In genomic region chr4:123421227-123421941, GRCh38 we compare ENCODE assay signal across 13 cellular contexts. TPM values are rescaled to one million over a fixed set of nuclear protein-coding genes. Genes with fewer than 3 reads are reported as not detected.
DNase-seq lines count a peak whose midpoint lies in the region; ATAC-seq lines count a peak whose summit lies in the region.
"Had no signal": no experiment of that assay in that cellular context is flagged by ENCODE, and none has a peak within 500 bp of the region (broad histone marks: within the 10 kb centered on the region; RNA-seq: fewer than 3 reads in every experiment).

No MANE protein-coding gene starts in this region.

- no peaks in the 10 kb centered on the region for H3K36me3 ChIP-seq in naive thymus-derived CD4-positive, alpha-beta T cell (ENCODE audit: control insufficient read depth in 2 of 3, insufficient read depth in 3 of 3, low read length in 3 of 3)

- H3K4me3 ChIP-seq in naive thymus-derived CD4-positive, alpha-beta T cell (ENCODE audit: low read length), result peak overlapping the region; percentile 14

- POLR2A ChIA-PET in naive thymus-derived CD4-positive, alpha-beta T cell (lab: Charles Lee), result no interaction called here

- H3K27ac Mint-ChIP-seq in activated naive CD8-positive, alpha-beta T cell, result peak overlapping the region; percentile 99
- H3K27ac Mint-ChIP-seq in naive thymus-derived CD4-positive, alpha-beta T cell, result peak overlapping the region in 3 of 9 donors; percentile 39 to 95 (median 79)
- H3K27ac Mint-ChIP-seq: stimulated activated memory B cell treated with anti-CD40 and anti-IgM and Interleukin-4, amounts not matched to agents 10 μg/mL and 1 μg/mL and 100 μg/mL, for 72 hours had no signal

- H3K27me3 ChIP-seq in naive thymus-derived CD4-positive, alpha-beta T cell (ENCODE audit: control insufficient read depth in 2 of 2, insufficient read depth in 2 of 2, low read length in 2 of 2), result no peaks in the 10 kb centered on the region

- CTCF ChIA-PET in naive thymus-derived CD4-positive, alpha-beta T cell (lab: Charles Lee), result no interaction called here

- H3K9me3 Mint-ChIP-seq in activated naive CD8-positive, alpha-beta T cell (ENCODE audit: low read depth), result no peaks in the 10 kb centered on the region
- peaks cover 0 to 9% (median 0%) of the 10 kb centered on the region in 11 donors for H3K9me3 Mint-ChIP-seq in naive thymus-derived CD4-positive, alpha-beta T cell

- no peaks in the 10 kb centered on the region for H3K27me3 Mint-ChIP-seq in activated naive CD8-positive, alpha-beta T cell
- peaks cover 0 to 8% (median 0%) of the 10 kb centered on the region in 5 donors for H3K27me3 Mint-ChIP-seq in naive thymus-derived CD4-positive, alpha-beta T cell
- H3K27me3 Mint-ChIP-seq: stimulated activated memory B cell treated with anti-CD40 and anti-IgM and Interleukin-4, amounts not matched to agents 10 μg/mL and 1 μg/mL and 100 μg/mL, for 72 hours had no signal

- DNase-seq in EH (ENCODE audit: low read depth) (peak; percentile 61), LHCN-M2 (ENCODE audit: low read depth) (peak; percentile 76), DMS53 (lab: John Stamatoyannopoulos, UW) (no peak), NCI-H2171 treated with DMSO at 0.1 percent for 48 hours (lab: John Stamatoyannopoulos, UW) (no peak)
- no peak for DNase-seq in naive thymus-derived CD4-positive, alpha-beta T cell
- DNase-seq: cortex of kidney, hippocampal formation, NCI-H69, SW 1271 had no signal

- peaks cover 69% of the 10 kb centered on the region for H3K4me1 Mint-ChIP-seq in activated naive CD8-positive, alpha-beta T cell (ENCODE audit: low read depth)
- H3K4me1 Mint-ChIP-seq in naive thymus-derived CD4-positive, alpha-beta T cell, result peaks cover 5 to 71% (median 12%) of the 10 kb centered on the region in 7 donors

- H3K36me3 Mint-ChIP-seq in activated naive CD8-positive, alpha-beta T cell, result peaks cover 2% of the 10 kb centered on the region
- peaks cover 0 to 4% (median 0%) of the 10 kb centered on the region in 5 donors for H3K36me3 Mint-ChIP-seq in naive thymus-derived CD4-positive, alpha-beta T cell
- H3K36me3 Mint-ChIP-seq: stimulated activated memory B cell treated with anti-CD40 and anti-IgM and Interleukin-4, amounts not matched to agents 10 μg/mL and 1 μg/mL and 100 μg/mL, for 72 hours had no signal

- intact Hi-C loops in naive thymus-derived CD4-positive, alpha-beta T cell (cut with micrococcal nuclease), result no loop called here

- no peaks in the 10 kb centered on the region for H3K9me3 ChIP-seq in naive thymus-derived CD4-positive, alpha-beta T cell (ENCODE audit: control insufficient read depth in 2 of 3, low read length in 3 of 3)

- ATAC-seq in naive thymus-derived CD4-positive, alpha-beta T cell, result peak; percentile 65
- ATAC-seq in HG02852 (IDR thresholded peaks at IDR 0.05; ENCODE audit: unreplicated experiment), result no peak
- no peak for ATAC-seq in HG03469 (IDR thresholded peaks at IDR 0.05; ENCODE audit: unreplicated experiment)
- ATAC-seq: stimulated activated memory B cell treated with anti-CD40 and anti-IgM and Interleukin-4, amounts not matched to agents 10 μg/mL and 1 μg/mL and 100 μg/mL, for 72 hours had no signal

- H3K4me3 Mint-ChIP-seq in activated naive CD8-positive, alpha-beta T cell, result peak overlapping the region; percentile 87
- peak overlapping the region in 9 of 10 donors; percentile 35 to 86 (median 71) for H3K4me3 Mint-ChIP-seq in naive thymus-derived CD4-positive, alpha-beta T cell
- H3K4me3 Mint-ChIP-seq: stimulated activated memory B cell treated with anti-CD40 and anti-IgM and Interleukin-4, amounts not matched to agents 10 μg/mL and 1 μg/mL and 100 μg/mL, for 72 hours had no signal

- H3K4me1 ChIP-seq in naive thymus-derived CD4-positive, alpha-beta T cell (ENCODE audit: control insufficient read depth in 2 of 2, insufficient read depth in 2 of 2, low read length in 2 of 2), result no peaks in the 10 kb centered on the region

- H3K27ac ChIP-seq in naive thymus-derived CD4-positive, alpha-beta T cell (ENCODE audit: low read depth, low read length), result peak overlapping the region; percentile 58

RNA-seq across cellular contexts. Expression of gene SPRY1, which starts 24.8 kb away (rescaled TPM):
- 6.2 and 13.5 TPM in 2 replicates for total RNA-seq in LHCN-M2 (2014; rRNA removed)
- 3.7 TPM for polyA plus RNA-seq in LHCN-M2 (2012)
- 10 to 100 TPM in 2 of 5 experiments, 1 to 10 TPM in 3; 2.5 to 20.5 (median 6.2) TPM for total RNA-seq in naive thymus-derived CD4-positive, alpha-beta T cell
- polyA plus RNA-seq in naive thymus-derived CD4-positive, alpha-beta T cell, result 1 to 10 TPM; 1.6 to 4.3 TPM

Comparison
In these comparisons a context has a peak if more than half of its experiments do, and no peak if none do; other contexts are left out.
1. DNase-seq: peak in EH (single experiment) and LHCN-M2 (single experiment); none in naive thymus-derived CD4-positive, alpha-beta T cell (0 of 9), DMS53 (single experiment) and NCI-H2171 treated with DMSO at 0.1 percent for 48 hours (single experiment).